29 cellular contexts compared by ENCODE assay signal in genomic region chr1:110979154-110979553, GRCh38.
"Had no signal": no experiment of that assay in that cellular context is flagged by ENCODE, and none has a peak within 500 bp of the region (broad histone marks: within the 10 kb centered on the region; RNA-seq: fewer than 3 reads in every experiment).

No MANE protein-coding gene starts in this region.

- H3K4me3 Mint-ChIP-seq: dendritic cell treated with granulocyte-macrophage colony-stimulating factor and Interleukin-4, amounts not matched to agents 40 ng/mL and 50 ng/mL, for 4 days; effector memory CD8-positive, alpha-beta T cell; endodermal cell had no signal

- H3K27ac ChIP-seq: colonic mucosa, coronary artery, dorsolateral prefrontal cortex, epithelial cell of prostate, esophagus muscularis mucosa, esophagus squamous epithelium, foreskin keratinocyte, gastrocnemius medialis, gastroesophageal sphincter, heart left ventricle, heart right ventricle had no signal

- H3K9me3 ChIP-seq: colonic mucosa had no signal

- H3K27ac Mint-ChIP-seq: dendritic cell treated with granulocyte-macrophage colony-stimulating factor and Interleukin-4, amounts not matched to agents 40 ng/mL and 50 ng/mL, for 4 days; effector memory CD8-positive, alpha-beta T cell; endodermal cell had no signal

- DNase-seq: colonic mucosa; cortex of kidney; dermis blood vessel endothelial cell; dorsolateral prefrontal cortex; effector CD4-positive, alpha-beta T cell; effector CD8-positive, alpha-beta T cell; effector memory CD4-positive, alpha-beta T cell; effector memory CD8-positive, alpha-beta T cell; endodermal cell; erythroblast; esophagus squamous epithelium; foreskin fibroblast; foreskin keratinocyte; foreskin melanocyte; gastrocnemius medialis; glutamatergic neuron; head of caudate nucleus; heart left ventricle; heart right ventricle had no signal

- FAIRE-seq: colon, endometrium, endothelial cell of umbilical vein, frontal cortex had no signal

- ATAC-seq: effector memory CD8-positive, alpha-beta T cell; esophagus mucosa; foreskin keratinocyte; gastrocnemius medialis; gastroesophageal sphincter; heart left ventricle; heart right ventricle had no signal

- H3K4me1 Mint-ChIP-seq: endodermal cell had no signal

- H3K4me3 ChIP-seq: colonic mucosa, coronary artery, dorsolateral prefrontal cortex, esophagus muscularis mucosa, esophagus squamous epithelium, gastrocnemius medialis, gastroesophageal sphincter, heart left ventricle, heart right ventricle had no signal

- H3K27me3 ChIP-seq: colonic mucosa, foreskin keratinocyte had no signal

- H3K36me3 ChIP-seq: colonic mucosa, esophagus muscularis mucosa, esophagus squamous epithelium, gastrocnemius medialis, gastroesophageal sphincter, heart left ventricle, heart right ventricle had no signal

- H3K4me1 ChIP-seq: colonic mucosa, esophagus muscularis mucosa, esophagus squamous epithelium, foreskin keratinocyte, gastrocnemius medialis, gastroesophageal sphincter, heart left ventricle, heart right ventricle had no signal
